Comparison of ENCODE assay signal across 9 cellular contexts in genomic region chr19:1235625-1236538, GRCh38. TPM values are rescaled to one million over a fixed set of nuclear protein-coding genes. Genes with fewer than 3 reads are reported as not detected.
A peak's percentile ranks its signal among the peaks of the same experiment; 100 is the strongest.
DNase-seq lines count a peak whose midpoint lies in the region; ATAC-seq and TF ChIP-seq lines count a peak whose summit lies in the region.
"Had no signal": no experiment of that assay in that cellular context is flagged by ENCODE, and none has a peak within 500 bp of the region (broad histone marks: within the 10 kb centered on the region; RNA-seq: fewer than 3 reads in every experiment).

No MANE protein-coding gene starts in this region.

- ATAC-seq in central memory CD8-positive, alpha-beta T cell (replicated peaks; ENCODE audit: extremely low read depth, poor library complexity, severe bottlenecking): no peak
- ATAC-seq in GM21723 (IDR thresholded peaks at IDR 0.05; ENCODE audit: unreplicated experiment) (no peak), HG03159 (IDR thresholded peaks at IDR 0.05; ENCODE audit: unreplicated experiment) (no peak)

- H3K18ac ChIP-seq in mesenchymal stem cell (ENCODE audit: low read depth in 1 of 2, low read length in 2 of 2): peak overlapping the region in 1 of 2 experiments; percentile 75

- H3K9me3 Mint-ChIP-seq in central memory CD8-positive, alpha-beta T cell: no peaks in the 10 kb centered on the region

- H2AK5ac ChIP-seq in mesenchymal stem cell (ENCODE audit: low read length, severe bottlenecking): peak overlapping the region; percentile 24

- H2BK15ac ChIP-seq in mesenchymal stem cell (ENCODE audit: low read depth, poor library complexity, severe bottlenecking): no peak overlapping the region

- peaks cover 50% of the 10 kb centered on the region for H3K4me1 ChIP-seq in mesenchymal stem cell (ENCODE audit: control insufficient read depth, insufficient read depth, low read depth, low read length)

- H4K91ac ChIP-seq in mesenchymal stem cell (ENCODE audit: low read length): peak overlapping the region; percentile 14

- no peak for TF ChIP-seq POLR2A in lower leg skin (IDR thresholded peaks at IDR 0.05)

- peak overlapping the region in 1 of 2 experiments; percentile 77 for H2BK12ac ChIP-seq in mesenchymal stem cell (ENCODE audit: low read length in 2 of 2)

- peak overlapping the region; percentile 51 for H3K27ac ChIP-seq in mesenchymal stem cell (ENCODE audit: low read length, poor library complexity, severe bottlenecking)

- intact Hi-C loops in lower leg skin (cut with DNase I; ENCODE audit: low total_unique reads): no loop called here

- no peak overlapping the region for H2BK5ac ChIP-seq in mesenchymal stem cell (ENCODE audit: low read depth, low read length, poor library complexity, severe bottlenecking)

- H3K9ac ChIP-seq in mesenchymal stem cell (ENCODE audit: low read length): peak overlapping the region; percentile 53

- peak overlapping the region; percentile 9 to 32 for H3K4ac ChIP-seq in mesenchymal stem cell (ENCODE audit: low read depth in 1 of 2, low read length in 2 of 2)

- WGBS in mesenchymal stem cell: 84% methylated on average over 32 of the region's 39 CpGs
- WGBS in lower leg skin, 2 donors: 53 to 88% methylated on average over 14 to 26 of the region's 39 CpGs

- H3K4me1 Mint-ChIP-seq in central memory CD8-positive, alpha-beta T cell: peaks cover 10% of the 10 kb centered on the region

- peaks cover 10% of the 10 kb centered on the region for H3K36me3 ChIP-seq in BJ (ENCODE audit: control insufficient read depth, insufficient read depth, low read length)
- H3K36me3 ChIP-seq in mesenchymal stem cell (ENCODE audit: control insufficient read depth in 1 of 2, insufficient read depth in 2 of 2, low read depth in 1 of 2, low read length in 2 of 2): peaks cover 20 to 47% of the 10 kb centered on the region in 2 experiments

- no peak overlapping the region for H2AFZ ChIP-seq in mesenchymal stem cell (ENCODE audit: low read depth, low read length)

- DNase-seq in BJ (ENCODE audit: low read depth): no peak
- DNase-seq in NCI-H226: peak; percentile 34
- no peak for DNase-seq in central memory CD8-positive, alpha-beta T cell (ENCODE audit: low spot score in 2 of 2)
- DNase-seq in mesenchymal stem cell: peak; percentile 59
- DNase-seq in lower leg skin (ENCODE audit: low spot score in 2 of 2): no peak
- no peak for DNase-seq in NCI-H446 (lab: John Stamatoyannopoulos, UW)
- DNase-seq: Right ventricle myocardium superior had no signal

- H3K9me3 ChIP-seq in mesenchymal stem cell (ENCODE audit: control insufficient read depth, low read length): no peaks in the 10 kb centered on the region

- POLR2A ChIA-PET in BJ (lab: Charles Lee): no interaction called here

- peak overlapping the region in 1 of 2 experiments; percentile 76 for H3K14ac ChIP-seq in mesenchymal stem cell (ENCODE audit: low read length in 2 of 2)

- peak overlapping the region; percentile 23 for H3K4me3 Mint-ChIP-seq in central memory CD8-positive, alpha-beta T cell

- peak overlapping the region in 1 of 2 experiments; percentile 79 for H3K23ac ChIP-seq in mesenchymal stem cell (ENCODE audit: low read length in 2 of 2)

- H3K27ac Mint-ChIP-seq in central memory CD8-positive, alpha-beta T cell (ENCODE audit: low read depth): no peak overlapping the region

- H2BK120ac ChIP-seq in mesenchymal stem cell (ENCODE audit: low read depth, low read length): no peak overlapping the region

- H3K4me3 ChIP-seq in BJ (ENCODE audit: low read depth, low read length): peak overlapping the region; percentile 90
- peak overlapping the region; percentile 47 to 74 for H3K4me3 ChIP-seq in mesenchymal stem cell (ENCODE audit: insufficient read depth in 1 of 2, low read depth in 1 of 2, low read length in 2 of 2)
- H3K4me3 ChIP-seq in lower leg skin (ENCODE audit: low read depth, poor library complexity, severe bottlenecking): no peak overlapping the region

- H3K4me2 ChIP-seq in mesenchymal stem cell (ENCODE audit: low read length, poor library complexity, severe bottlenecking): peak overlapping the region; percentile 85

- no peak for TF ChIP-seq CTCF in BJ (IDR thresholded peaks at IDR 0.05; ENCODE audit: insufficient read depth, low read depth, low read length)
- TF ChIP-seq CTCF in lower leg skin (IDR thresholded peaks at IDR 0.05): no peak

- peak overlapping the region; percentile 48 for H4K8ac ChIP-seq in mesenchymal stem cell (ENCODE audit: low read length)

- H3K27me3 ChIP-seq in BJ (ENCODE audit: control insufficient read depth, insufficient read depth, low read length): no peaks in the 10 kb centered on the region
- H3K27me3 ChIP-seq in mesenchymal stem cell (ENCODE audit: control insufficient read depth in 1 of 2, insufficient read depth in 1 of 2, low read length in 2 of 2): no peaks in the 10 kb centered on the region

- peaks cover 12% of the 10 kb centered on the region for H3K27me3 Mint-ChIP-seq in central memory CD8-positive, alpha-beta T cell

- CTCF ChIA-PET in BJ (lab: Yijun Ruan, JAX): no interaction called here

- H3K79me1 ChIP-seq in mesenchymal stem cell (replicated peaks; ENCODE audit: low read length, poor library complexity, severe bottlenecking): peaks cover 30% of the 10 kb centered on the region

- H3K36me3 Mint-ChIP-seq in central memory CD8-positive, alpha-beta T cell (ENCODE audit: insufficient read depth): no peaks in the 10 kb centered on the region

RNA-seq across cellular contexts. Expression of gene CBARP, which starts 1.9 kb away (rescaled TPM):
- polyA plus RNA-seq in BJ (2011; rRNA removed): 0.97 and 1.6 TPM in 2 replicates
- 0.62 and 0.67 TPM in 2 replicates for polyA minus RNA-seq in BJ (2011; rRNA and poly(A)+ RNA removed)
- 8.1 TPM for polyA plus RNA-seq in mesenchymal stem cell (2013, experiment 1 of 2)
- polyA plus RNA-seq in mesenchymal stem cell (2013, experiment 2 of 2): 8.0 TPM
- total RNA-seq in lower leg skin: 10 to 100 TPM in 3 of 4 donors, 1 to 10 TPM in 1; 8.1 to 16.7 (median 13.6) TPM

RNA-seq across cellular contexts. Expression of gene ATP5F1D, which starts 5.7 kb away (rescaled TPM):
- 57.9 and 65.1 TPM in 2 replicates for polyA plus RNA-seq in BJ (2011; rRNA removed)
- polyA minus RNA-seq in BJ (2011; rRNA and poly(A)+ RNA removed): 29.1 and 30.1 TPM in 2 replicates
- polyA plus RNA-seq in mesenchymal stem cell (2013, experiment 1 of 2): 121 TPM
- polyA plus RNA-seq in mesenchymal stem cell (2013, experiment 2 of 2): 127 TPM
- total RNA-seq in lower leg skin: 100 to 1,000 TPM; 121 to 198 (median 146) TPM

RNA-seq across cellular contexts. Expression of gene MIDN, which starts 12.5 kb away (rescaled TPM):
- polyA plus RNA-seq in BJ (2011; rRNA removed): 6.9 and 8.4 TPM in 2 replicates
- 21.3 and 25.6 TPM in 2 replicates for polyA minus RNA-seq in BJ (2011; rRNA and poly(A)+ RNA removed)
- polyA plus RNA-seq in mesenchymal stem cell (2013, experiment 1 of 2): 58.6 TPM
- polyA plus RNA-seq in mesenchymal stem cell (2013, experiment 2 of 2): 58.0 TPM
- total RNA-seq in lower leg skin: 100 to 1,000 TPM in 1 of 4 donors, 10 to 100 TPM in 3; 59.7 to 119 (median 78.7) TPM

RNA-seq across cellular contexts. Expression of gene STK11, which starts 30.3 kb away (rescaled TPM):
- polyA plus RNA-seq in BJ (2011; rRNA removed): 26.3 and 33.6 TPM in 2 replicates
- 38.3 and 48.2 TPM in 2 replicates for polyA minus RNA-seq in BJ (2011; rRNA and poly(A)+ RNA removed)
- polyA plus RNA-seq in mesenchymal stem cell (2013, experiment 1 of 2): 31.4 TPM
- polyA plus RNA-seq in mesenchymal stem cell (2013, experiment 2 of 2): 31.8 TPM
- total RNA-seq in lower leg skin: 100 to 1,000 TPM in 1 of 4 donors, 10 to 100 TPM in 3; 74.0 to 106 (median 78.4) TPM

RNA-seq across cellular contexts. Expression of gene CIRBP, which starts 33.2 kb away (rescaled TPM):
- polyA plus RNA-seq in BJ (2011; rRNA removed): 342 and 372 TPM in 2 replicates
- polyA minus RNA-seq in BJ (2011; rRNA and poly(A)+ RNA removed): 69.9 and 93.9 TPM in 2 replicates
- polyA plus RNA-seq in mesenchymal stem cell (2013, experiment 1 of 2): 118 TPM
- 120 TPM for polyA plus RNA-seq in mesenchymal stem cell (2013, experiment 2 of 2)
- total RNA-seq in lower leg skin: 100 to 1,000 TPM; 496 to 546 (median 545) TPM

Comparison
In these comparisons a context has a peak if more than half of its experiments do, and no peak if none do; other contexts are left out.
1. DNase-seq: peak in NCI-H226 (single experiment) and mesenchymal stem cell (single experiment); none in BJ (single experiment), central memory CD8-positive, alpha-beta T cell (0 of 2), lower leg skin (0 of 2) and NCI-H446 (0 of 2).